Comparison of ENCODE assay signal across 18 cellular contexts in genomic region chr14:102097441-102098135, GRCh38. TPM values are rescaled to one million over a fixed set of nuclear protein-coding genes. Genes with fewer than 3 reads are reported as not detected.
DNase-seq lines count a peak whose midpoint lies in the region; ATAC-seq and TF ChIP-seq lines count a peak whose summit lies in the region.
"Had no signal": no experiment of that assay in that cellular context is flagged by ENCODE, and none has a peak within 500 bp of the region (broad histone marks: within the 10 kb centered on the region; RNA-seq: fewer than 3 reads in every experiment).

No MANE protein-coding gene starts in this region.

- H3K79me2 ChIP-seq in mesendoderm (ENCODE audit: control insufficient read depth, insufficient read depth, low read length) = no peaks in the 10 kb centered on the region

- H2BK5ac ChIP-seq in mesendoderm (ENCODE audit: low read length) = no peak overlapping the region

- H3K4me1 Mint-ChIP-seq in stimulated activated memory B cell treated with anti-CD40 and anti-IgM and Interleukin-4, amounts not matched to agents 10 μg/mL and 1 μg/mL and 100 μg/mL, for 72 hours = peaks cover 30% of the 10 kb centered on the region

- CTCF ChIA-PET in GM10248 (lab: Yijun Ruan, JAX) = interaction anchor here (0.8 to 3.3 kb wide), 23 partner anchors 8 to 390 kb away, joined by 3 to 16 read pairs (median 6); partner anchors contain the start of gene DYNC1H1

- H3K36me3 ChIP-seq in RWPE2 (ENCODE audit: low read depth) (no peaks in the 10 kb centered on the region), mesendoderm (ENCODE audit: control insufficient read depth, insufficient read depth, low read length) (no peaks in the 10 kb centered on the region), H7 (replicated peaks; ENCODE audit: control insufficient read depth, insufficient read depth, low read length) (no peaks in the 10 kb centered on the region)

- H3K27ac ChIP-seq in 22Rv1 (peak overlapping the region; percentile 8; the same call in 1 of the 2 replicates), RWPE2 (ENCODE audit: poor library complexity, severe bottlenecking) (no peak overlapping the region), mesendoderm (ENCODE audit: low read depth, low read length) (peak overlapping the region; percentile 45)
- H3K27ac ChIP-seq: foreskin keratinocyte, psoas muscle had no signal

- POLR2A ChIA-PET in GM10248 (lab: Yijun Ruan, JAX) = no interaction called here

- no peak overlapping the region for H3K18ac ChIP-seq in mesendoderm (ENCODE audit: low read length)

- H2AK5ac ChIP-seq in mesendoderm (ENCODE audit: low read length) = peak overlapping the region; percentile 35

- no peak overlapping the region for H2BK120ac ChIP-seq in mesendoderm (ENCODE audit: low read depth, low read length)

- H3K23ac ChIP-seq in mesendoderm (ENCODE audit: low read length) = no peak overlapping the region

- H3K4ac ChIP-seq in mesendoderm (ENCODE audit: low read depth, low read length) = no peak overlapping the region

- no peaks in the 10 kb centered on the region for H3K9me3 ChIP-seq in RWPE2 (ENCODE audit: severe bottlenecking)
- H3K9me3 ChIP-seq: psoas muscle had no signal

- no peaks in the 10 kb centered on the region for H3K79me1 ChIP-seq in mesendoderm (ENCODE audit: low read length)

- peak overlapping the region; percentile 33 for H3K9ac ChIP-seq in mesendoderm (ENCODE audit: low read length)

- H3K4me1 ChIP-seq in RWPE2 (ENCODE audit: insufficient read depth, poor library complexity, severe bottlenecking) = peaks cover 13% of the 10 kb centered on the region
- H3K4me1 ChIP-seq in mesendoderm (ENCODE audit: control insufficient read depth, low read depth, low read length) = peaks cover 11% of the 10 kb centered on the region

- no peak overlapping the region for H3K4me3 Mint-ChIP-seq in stimulated activated memory B cell treated with anti-CD40 and anti-IgM and Interleukin-4, amounts not matched to agents 10 μg/mL and 1 μg/mL and 100 μg/mL, for 72 hours
- H3K4me3 Mint-ChIP-seq: activated naive CD4-positive, alpha-beta T cell treated with anti-CD3 and anti-CD28 coated beads, Interleukin-2, amount 10 ng/mL, durations not matched to agents 7 days and 5 days; T-helper 1 cell treated with Interleukin-12 subunit alpha and Interleukin-12 subunit beta and Interleukin-4 antibody, amounts not matched to agents 30 μg/mL and 1 μg/mL, for 36 hours had no signal

- no CpG with 5 or more reads among the region's 7 CpGs for WGBS in mesendoderm (ENCODE audit: extremely low coverage, insufficient coverage, low lambda C conversion rate)

- DNase-seq in ELF-1 (ENCODE audit: low read depth, low spot score) (peak; percentile 95), RWPE2 (ENCODE audit: low spot score) (peak; percentile 56), mesendoderm (peak; percentile 88), GM10248 (ENCODE audit: extremely low spot score) (no peak), H7 (no peak)
- DNase-seq in activated CD4-positive, alpha-beta T cell treated with anti-CD3 and anti-CD28 coated beads, Interleukin-2, amount 50 U/mL, for 1 hour = no peak
- DNase-seq: activated CD4-positive, alpha-beta T cell treated with anti-CD3 and anti-CD28 coated beads for 1 hour; activated naive CD4-positive, alpha-beta T cell treated with anti-CD3 and anti-CD28 coated beads, Interleukin-2, amount 10 ng/mL, durations not matched to agents 7 days and 5 days; COR-L47; foreskin keratinocyte; GF-D8; naive B cell; NCI-H1092; psoas muscle; Right ventricle myocardium superior had no signal

- peak overlapping the region; percentile 65 for H3K56ac ChIP-seq in mesendoderm (ENCODE audit: low read length)

- no peak overlapping the region for H4K8ac ChIP-seq in mesendoderm (ENCODE audit: low read depth, low read length)

- no peak overlapping the region for H4K5ac ChIP-seq in mesendoderm (ENCODE audit: low read length)

- H3K27me3 Mint-ChIP-seq in stimulated activated memory B cell treated with anti-CD40 and anti-IgM and Interleukin-4, amounts not matched to agents 10 μg/mL and 1 μg/mL and 100 μg/mL, for 72 hours = no peaks in the 10 kb centered on the region
- H3K27me3 Mint-ChIP-seq: activated naive CD4-positive, alpha-beta T cell treated with anti-CD3 and anti-CD28 coated beads, Interleukin-2, amount 10 ng/mL, durations not matched to agents 7 days and 5 days; naive B cell had no signal

- ATAC-seq in RWPE2 (ENCODE audit: low read depth) = no peak; the same call in 2 of the 3 replicates
- ATAC-seq in stimulated activated memory B cell treated with anti-CD40 and anti-IgM and Interleukin-4, amounts not matched to agents 10 μg/mL and 1 μg/mL and 100 μg/mL, for 72 hours = no peak
- ATAC-seq: foreskin keratinocyte had no signal

- no peak overlapping the region for H3K4me2 ChIP-seq in mesendoderm (ENCODE audit: low read length)

- H3K36me3 Mint-ChIP-seq in stimulated activated memory B cell treated with anti-CD40 and anti-IgM and Interleukin-4, amounts not matched to agents 10 μg/mL and 1 μg/mL and 100 μg/mL, for 72 hours = no peaks in the 10 kb centered on the region
- H3K36me3 Mint-ChIP-seq: activated naive CD4-positive, alpha-beta T cell treated with anti-CD3 and anti-CD28 coated beads, Interleukin-2, amount 10 ng/mL, durations not matched to agents 7 days and 5 days; naive B cell had no signal

- H2BK15ac ChIP-seq in mesendoderm (replicated peaks; ENCODE audit: low read depth) = no peak overlapping the region

- TF ChIP-seq CTCF in 22Rv1 (IDR thresholded peaks at IDR 0.05) = no peak
- TF ChIP-seq CTCF in RWPE2 (IDR thresholded peaks at IDR 0.05; ENCODE audit: poor library complexity, severe bottlenecking) = no peak
- no peak for TF ChIP-seq CTCF in GM10248 (IDR thresholded peaks at IDR 0.05; ENCODE audit: control extremely low read depth, extremely low read depth, low read depth, missing control alignments)

- H3K27ac Mint-ChIP-seq in stimulated activated memory B cell treated with anti-CD40 and anti-IgM and Interleukin-4, amounts not matched to agents 10 μg/mL and 1 μg/mL and 100 μg/mL, for 72 hours = no peak overlapping the region
- H3K27ac Mint-ChIP-seq: activated naive CD4-positive, alpha-beta T cell treated with anti-CD3 and anti-CD28 coated beads, Interleukin-2, amount 10 ng/mL, durations not matched to agents 7 days and 5 days; naive B cell; T-helper 1 cell treated with Interleukin-12 subunit alpha and Interleukin-12 subunit beta and Interleukin-4 antibody, amounts not matched to agents 30 μg/mL and 1 μg/mL, for 36 hours had no signal

- no peak overlapping the region for H3K4me3 ChIP-seq in RWPE2 (ENCODE audit: severe bottlenecking)
- H3K4me3 ChIP-seq in mesendoderm (ENCODE audit: low read length) = no peak overlapping the region
- H3K4me3 ChIP-seq in H7 (ENCODE audit: insufficient read depth, low read depth, low read length) = no peak overlapping the region
- H3K4me3 ChIP-seq: psoas muscle had no signal

- H3K27me3 ChIP-seq in RWPE2 (ENCODE audit: insufficient read depth, poor library complexity, severe bottlenecking) = no peaks in the 10 kb centered on the region
- no peaks in the 10 kb centered on the region for H3K27me3 ChIP-seq in mesendoderm (ENCODE audit: insufficient read depth, low read length, poor library complexity)
- H3K27me3 ChIP-seq in H7 (ENCODE audit: control insufficient read depth, insufficient read depth, low read length) = no peaks in the 10 kb centered on the region
- H3K27me3 ChIP-seq: foreskin keratinocyte had no signal

- H3K9me3 Mint-ChIP-seq in stimulated activated memory B cell treated with anti-CD40 and anti-IgM and Interleukin-4, amounts not matched to agents 10 μg/mL and 1 μg/mL and 100 μg/mL, for 72 hours = no peaks in the 10 kb centered on the region
- H3K9me3 Mint-ChIP-seq: activated naive CD4-positive, alpha-beta T cell treated with anti-CD3 and anti-CD28 coated beads, Interleukin-2, amount 10 ng/mL, durations not matched to agents 7 days and 5 days; naive B cell; T-helper 1 cell treated with Interleukin-12 subunit alpha and Interleukin-12 subunit beta and Interleukin-4 antibody, amounts not matched to agents 30 μg/mL and 1 μg/mL, for 36 hours had no signal

RNA-seq across cellular contexts. Expression of gene HSP90AA1, which starts 10.7 kb away (rescaled TPM):
- 1,232 TPM for polyA plus RNA-seq in mesendoderm (2013, experiment 1 of 2)
- 1,230 TPM for polyA plus RNA-seq in mesendoderm (2013, experiment 2 of 2)
- 183 and 254 TPM in 2 replicates for total RNA-seq in H7 (2014; rRNA removed; shearing (Covaris generic))

RNA-seq across cellular contexts. Expression of gene WDR20, which starts 42.1 kb away (rescaled TPM):
- 15.4 TPM for polyA plus RNA-seq in mesendoderm (2013, experiment 1 of 2)
- 14.5 TPM for polyA plus RNA-seq in mesendoderm (2013, experiment 2 of 2)
- total RNA-seq in H7 (2014; rRNA removed; shearing (Covaris generic)) = 14.7 and 16.5 TPM in 2 replicates

Comparison
In these comparisons a context has a peak if more than half of its experiments do, and no peak if none do; other contexts are left out.
1. DNase-seq: peak in ELF-1 (single experiment), RWPE2 (single experiment) and mesendoderm (single experiment); none in GM10248 (single experiment), H7 (single experiment) and activated CD4-positive, alpha-beta T cell treated with anti-CD3 and anti-CD28 coated beads, Interleukin-2, amount 50 U/mL, for 1 hour (single experiment).